ENCODE assay signal across 21 cellular contexts in the genomic region with DNA sequence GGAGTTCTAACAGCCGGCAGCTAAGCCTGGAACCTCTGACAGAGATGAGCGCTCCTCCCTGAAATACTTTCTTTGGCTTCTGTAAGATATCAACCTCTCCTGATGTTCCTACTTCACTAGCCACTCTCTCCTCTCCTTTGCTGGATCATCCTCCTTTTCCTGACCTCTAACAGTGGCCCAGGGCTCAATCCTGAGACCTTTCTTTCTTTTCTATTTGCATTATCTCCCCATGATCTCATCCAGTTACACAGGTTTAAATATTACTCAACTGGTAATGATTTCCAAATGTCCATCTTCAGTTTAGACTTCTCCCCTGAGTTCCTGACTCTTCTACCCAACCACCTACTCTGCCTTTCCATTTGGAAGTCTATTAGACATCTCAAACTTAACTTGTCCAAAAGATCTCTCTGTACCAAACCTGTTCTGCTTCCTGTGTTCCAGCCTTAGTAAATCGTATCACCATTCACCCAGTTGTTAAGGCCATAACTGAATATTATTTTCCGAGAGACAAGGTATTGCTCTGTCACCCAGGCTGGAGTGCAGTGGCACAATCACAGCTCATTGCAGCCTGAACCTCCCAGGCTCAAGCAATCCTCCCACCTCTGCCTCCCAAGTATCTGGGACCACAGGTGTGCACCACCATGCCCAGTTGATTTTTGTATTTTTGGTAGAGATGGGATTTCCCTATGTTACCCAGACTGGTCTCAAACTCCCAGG. TPM values are rescaled to one million over a fixed set of nuclear protein-coding genes. Genes with fewer than 3 reads are reported as not detected.
DNase-seq lines count a peak whose midpoint lies in the region; ATAC-seq lines count a peak whose summit lies in the region.
"Had no signal": no experiment of that assay in that cellular context is flagged by ENCODE, and none has a peak within 500 bp of the region (broad histone marks: within the 10 kb centered on the region; RNA-seq: fewer than 3 reads in every experiment).

No MANE protein-coding gene starts in this region.

- H3K4me3 ChIP-seq in Karpas-422 (ENCODE audit: low read length), result no peak overlapping the region
- H3K4me3 ChIP-seq: K562, lung, smooth muscle cell had no signal

- H3K79me2 ChIP-seq in Karpas-422 (ENCODE audit: low read length), result peaks cover 63% of the 10 kb centered on the region

- DNase-seq in activated CD4-positive, alpha-beta T cell treated with anti-CD3 and anti-CD28 coated beads for 36 hours, result no peak
- no peak for DNase-seq in activated CD4-positive, alpha-beta T cell treated with anti-CD3 and anti-CD28 coated beads, Interleukin-2, amount 50 U/mL, for 1 hour
- no peak for DNase-seq in substantia nigra (lab: John Stamatoyannopoulos, UW)
- DNase-seq in NK-92 treated with Interleukin-12 subunit alpha and Interleukin-12 subunit beta, amount 100 ng/mL, for 24 hours (lab: John Stamatoyannopoulos, UW), result no peak
- DNase-seq in Karpas-422, result no peak
- DNase-seq: activated CD4-positive, alpha-beta memory T cell treated with anti-CD3 and anti-CD28 coated beads, Interleukin-2, amount 10 ng/mL, durations not matched to agents 7 days and 5 days; activated naive CD4-positive, alpha-beta T cell treated with Interleukin-2 at 50 U/mL for 16 hours; foreskin keratinocyte; MM.1S; NCI-H1436 treated with DMSO at 0.1 percent for 48 hours; NCI-H510A treated with DMSO at 0.1 percent for 48 hours; stimulated activated naive CD8-positive, alpha-beta T cell treated with anti-CD3 and anti-CD28 coated beads, Interleukin-15, amount 100 ng/mL, for 72 hours; WERI-Rb-1 had no signal

- H3K27me3 Mint-ChIP-seq in activated CD4-positive, alpha-beta T cell treated with anti-CD3 and anti-CD28 coated beads for 36 hours, result no peaks in the 10 kb centered on the region
- H3K27me3 Mint-ChIP-seq: activated CD4-positive, alpha-beta memory T cell treated with anti-CD3 and anti-CD28 coated beads, Interleukin-2, amount 10 ng/mL, durations not matched to agents 7 days and 5 days; stimulated activated naive CD8-positive, alpha-beta T cell treated with anti-CD3 and anti-CD28 coated beads, Interleukin-15, amount 100 ng/mL, for 72 hours had no signal

- H3K27ac ChIP-seq in angular gyrus (ENCODE audit: low read depth, low read length) (peak overlapping the region; percentile 95), layer of hippocampus (ENCODE audit: low read depth, low read length) (peak overlapping the region; percentile 76), substantia nigra (ENCODE audit: low read depth, low read length, poor library complexity, severe bottlenecking) (peak overlapping the region; percentile 9), Karpas-422 (ENCODE audit: low read length) (no peak overlapping the region)
- H3K27ac ChIP-seq: 22Rv1, foreskin keratinocyte, WERI-Rb-1 had no signal

- peaks cover 57% of the 10 kb centered on the region for H3K36me3 Mint-ChIP-seq in activated CD4-positive, alpha-beta T cell treated with anti-CD3 and anti-CD28 coated beads for 36 hours (ENCODE audit: low read depth)

- H4K20me1 ChIP-seq in Karpas-422 (ENCODE audit: insufficient read depth, low read depth, low read length), result no peaks in the 10 kb centered on the region

- H3K4me1 ChIP-seq in Karpas-422 (ENCODE audit: low read length), result peaks cover 14% of the 10 kb centered on the region

- H3K9me2 ChIP-seq in Karpas-422 (replicated peaks; ENCODE audit: insufficient read depth, low read length), result no peaks in the 10 kb centered on the region

- intact Hi-C loops in activated CD4-positive, alpha-beta T cell treated with anti-CD3 and anti-CD28 coated beads for 36 hours (cut with DNase I, micrococcal nuclease), result no loop called here

- H3K27ac Mint-ChIP-seq in activated CD4-positive, alpha-beta T cell treated with anti-CD3 and anti-CD28 coated beads for 36 hours, result peak overlapping the region; percentile 58
- H3K27ac Mint-ChIP-seq: activated CD4-positive, alpha-beta memory T cell treated with anti-CD3 and anti-CD28 coated beads, Interleukin-2, amount 10 ng/mL, durations not matched to agents 7 days and 5 days; T-helper 2 cell treated with Interferon-gamma antibody and Interleukin-4, amounts not matched to agents 5 μg/mL and 100 μg/mL, for 36 hours had no signal

- CTCF ChIA-PET in activated CD4-positive, alpha-beta T cell treated with anti-CD3 and anti-CD28 coated beads for 36 hours (lab: Charles Lee), result interaction anchor here (2.2 kb wide), 1 partner anchor 40 kb away, joined by 5 read pairs; no protein-coding TSS in a partner anchor

- H3K36me3 ChIP-seq in Karpas-422 (ENCODE audit: insufficient read depth, low read length), result peaks cover 66% of the 10 kb centered on the region

- H2AFZ ChIP-seq in Karpas-422 (ENCODE audit: low read length), result no peak overlapping the region

- no peak overlapping the region for H3K4me2 ChIP-seq in Karpas-422 (ENCODE audit: low read depth, low read length, poor library complexity, severe bottlenecking)
- H3K4me2 ChIP-seq: smooth muscle cell had no signal

- POLR2A ChIA-PET in activated CD4-positive, alpha-beta T cell treated with anti-CD3 and anti-CD28 coated beads for 36 hours (lab: Charles Lee), result no interaction called here

- H3K9me3 Mint-ChIP-seq in activated CD4-positive, alpha-beta T cell treated with anti-CD3 and anti-CD28 coated beads for 36 hours (ENCODE audit: low read depth), result no peaks in the 10 kb centered on the region
- H3K9me3 Mint-ChIP-seq: activated CD4-positive, alpha-beta memory T cell treated with anti-CD3 and anti-CD28 coated beads, Interleukin-2, amount 10 ng/mL, durations not matched to agents 7 days and 5 days; stimulated activated naive CD8-positive, alpha-beta T cell treated with anti-CD3 and anti-CD28 coated beads, Interleukin-15, amount 100 ng/mL, for 72 hours; T-helper 2 cell treated with Interferon-gamma antibody and Interleukin-4, amounts not matched to agents 5 μg/mL and 100 μg/mL, for 36 hours had no signal

- H3K27me3 ChIP-seq in layer of hippocampus (ENCODE audit: control insufficient read depth, insufficient read depth, low read length) (no peaks in the 10 kb centered on the region), Karpas-422 (ENCODE audit: low read length) (no peaks in the 10 kb centered on the region)
- H3K27me3 ChIP-seq: foreskin keratinocyte had no signal

- H3K9ac ChIP-seq in Karpas-422 (ENCODE audit: low read length), result no peak overlapping the region

- H3K9me3 ChIP-seq in Karpas-422 (ENCODE audit: low read length), result no peaks in the 10 kb centered on the region

- peaks cover 5% of the 10 kb centered on the region for H3K4me1 Mint-ChIP-seq in activated CD4-positive, alpha-beta T cell treated with anti-CD3 and anti-CD28 coated beads for 36 hours
- H3K4me1 Mint-ChIP-seq: activated CD4-positive, alpha-beta memory T cell treated with anti-CD3 and anti-CD28 coated beads, Interleukin-2, amount 10 ng/mL, durations not matched to agents 7 days and 5 days had no signal

- ATAC-seq in activated CD4-positive, alpha-beta T cell treated with anti-CD3 and anti-CD28 coated beads for 36 hours, result no peak
- no peak for ATAC-seq in HG02798 (IDR thresholded peaks at IDR 0.05; ENCODE audit: poor library complexity, unreplicated experiment)
- ATAC-seq: foreskin keratinocyte; K562; stimulated activated naive CD8-positive, alpha-beta T cell treated with anti-CD3 and anti-CD28 coated beads, Interleukin-15, amount 100 ng/mL, for 72 hours had no signal

- H3K4me3 Mint-ChIP-seq in activated CD4-positive, alpha-beta T cell treated with anti-CD3 and anti-CD28 coated beads for 36 hours, result no peak overlapping the region
- H3K4me3 Mint-ChIP-seq: activated CD4-positive, alpha-beta memory T cell treated with anti-CD3 and anti-CD28 coated beads, Interleukin-2, amount 10 ng/mL, durations not matched to agents 7 days and 5 days; stimulated activated naive CD8-positive, alpha-beta T cell treated with anti-CD3 and anti-CD28 coated beads, Interleukin-15, amount 100 ng/mL, for 72 hours; T-helper 2 cell treated with Interferon-gamma antibody and Interleukin-4, amounts not matched to agents 5 μg/mL and 100 μg/mL, for 36 hours had no signal

RNA-seq across cellular contexts. Expression of gene RFC1, which starts 41.1 kb away (rescaled TPM):
- total RNA-seq in activated CD4-positive, alpha-beta T cell treated with anti-CD3 and anti-CD28 coated beads for 36 hours, result 100 to 1,000 TPM; 112 to 216 TPM
- 41.1 and 64.0 TPM in 2 replicates for total RNA-seq in Karpas-422 (2014; rRNA removed; shearing (Covaris generic); ENCODE audit: low replicate concordance)
